ENCODE assay signal across 10 cellular contexts in the genomic region with DNA sequence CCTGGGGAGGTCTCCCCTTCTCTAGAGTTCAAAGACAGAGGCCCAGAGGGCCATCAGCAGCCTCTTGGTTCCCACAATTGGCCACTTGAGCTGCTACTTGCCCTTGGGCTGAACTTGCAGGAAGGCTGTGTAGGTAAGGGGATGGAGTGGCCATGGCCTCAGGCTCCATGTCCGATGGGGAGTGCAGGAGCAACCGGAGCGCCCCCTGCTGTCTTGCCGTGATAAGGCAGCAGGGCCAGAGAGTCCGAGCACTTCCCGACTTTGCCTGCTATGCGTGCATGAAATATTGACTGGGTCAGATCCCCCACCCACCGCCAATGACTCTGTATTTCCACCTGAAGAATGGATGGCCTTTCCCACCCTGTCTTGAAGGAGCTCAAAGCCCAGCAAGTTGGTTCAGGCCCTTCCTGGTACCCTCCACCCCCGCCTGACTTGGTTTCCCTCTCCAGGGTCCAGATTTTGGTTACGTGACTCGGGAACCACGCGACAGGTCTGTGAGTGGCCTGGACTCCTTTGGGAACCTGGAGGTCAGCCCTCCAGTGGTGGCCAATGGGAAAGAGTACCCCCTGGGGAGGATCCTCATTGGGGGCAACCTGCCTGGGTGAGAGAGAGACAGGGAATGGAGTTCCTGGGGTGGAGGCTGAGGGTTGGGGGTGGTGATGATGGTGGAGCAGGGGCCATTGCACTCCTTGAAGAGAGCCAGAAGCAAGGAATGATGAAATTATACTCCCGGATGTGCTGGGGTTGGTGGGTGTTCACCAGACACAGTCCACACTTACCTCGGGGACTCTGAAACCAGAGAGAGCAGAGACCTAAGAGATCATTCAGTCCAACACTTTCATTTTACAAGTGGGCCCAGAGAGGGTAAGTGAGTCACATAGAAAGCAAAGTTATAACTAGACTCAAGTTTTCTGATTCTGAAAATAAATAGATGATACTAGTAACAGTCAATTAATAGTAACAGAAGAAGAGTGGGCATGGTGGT. TPM values are rescaled to one million over a fixed set of nuclear protein-coding genes. Genes with fewer than 3 reads are reported as not detected.
A peak's percentile ranks its signal among the peaks of the same experiment; 100 is the strongest.
DNase-seq lines count a peak whose midpoint lies in the region; ATAC-seq, FAIRE-seq and TF ChIP-seq lines count a peak whose summit lies in the region.
"Had no signal": no experiment of that assay in that cellular context is flagged by ENCODE, and none has a peak within 500 bp of the region (broad histone marks: within the 10 kb centered on the region; RNA-seq: fewer than 3 reads in every experiment).

No MANE protein-coding gene starts in this region.

- no peak for FAIRE-seq in D721Med (lab: Jason Lieb, UNC)

- TF ChIP-seq CTCF in D721Med (IDR thresholded peaks at IDR 0.05; ENCODE audit: insufficient read depth, missing control alignments), result peak; percentile 46

- intact Hi-C loops in left colon (cut with DNase I, micrococcal nuclease), result no loop called here

- ATAC-seq in GM21529 (IDR thresholded peaks at IDR 0.05; ENCODE audit: unreplicated experiment) (peak; percentile 74), left colon (peak; percentile 76), GM19395 (IDR thresholded peaks at IDR 0.05; ENCODE audit: unreplicated experiment) (no peak), HG02840 (IDR thresholded peaks at IDR 0.05; ENCODE audit: low FRiP score, unreplicated experiment) (no peak), HG03045 (IDR thresholded peaks at IDR 0.05; ENCODE audit: unreplicated experiment) (no peak)
- ATAC-seq: T-cell had no signal

- DNase-seq in D721Med (ENCODE audit: insufficient read length, low spot score), result no peak
- DNase-seq in NCI-H510A treated with DMSO at 0.1 percent for 48 hours (lab: John Stamatoyannopoulos, UW), result peak; percentile 58
- DNase-seq in astrocyte of the hippocampus (ENCODE audit: low read depth, low spot score), result peak; percentile 36
- DNase-seq in left colon, result peak in 1 of 2 donors; percentile 77

RNA-seq across cellular contexts. Expression of gene PADI3, which starts 25.6 kb away (rescaled TPM):
- total RNA-seq in left colon, result not detected
- total RNA-seq: natural killer cell treated with Interleukin-12 subunit alpha and Interleukin-12 subunit beta and Interleukin-15 and Interleukin-18, amount 100 ng/mL, for 72 hours; T-cell had no signal

RNA-seq across cellular contexts. Expression of gene PADI4, which starts 33.5 kb away (rescaled TPM):
- total RNA-seq in left colon, result not detected

Comparison
In these comparisons a context has a peak if more than half of its experiments do, and no peak if none do; other contexts are left out.
1. ATAC-seq: peak in GM21529 (single experiment) and left colon (single experiment); none in GM19395 (single experiment), HG02840 (single experiment) and HG03045 (single experiment).